ENCODE assay signal across 1 cellular context in the genomic region with DNA sequence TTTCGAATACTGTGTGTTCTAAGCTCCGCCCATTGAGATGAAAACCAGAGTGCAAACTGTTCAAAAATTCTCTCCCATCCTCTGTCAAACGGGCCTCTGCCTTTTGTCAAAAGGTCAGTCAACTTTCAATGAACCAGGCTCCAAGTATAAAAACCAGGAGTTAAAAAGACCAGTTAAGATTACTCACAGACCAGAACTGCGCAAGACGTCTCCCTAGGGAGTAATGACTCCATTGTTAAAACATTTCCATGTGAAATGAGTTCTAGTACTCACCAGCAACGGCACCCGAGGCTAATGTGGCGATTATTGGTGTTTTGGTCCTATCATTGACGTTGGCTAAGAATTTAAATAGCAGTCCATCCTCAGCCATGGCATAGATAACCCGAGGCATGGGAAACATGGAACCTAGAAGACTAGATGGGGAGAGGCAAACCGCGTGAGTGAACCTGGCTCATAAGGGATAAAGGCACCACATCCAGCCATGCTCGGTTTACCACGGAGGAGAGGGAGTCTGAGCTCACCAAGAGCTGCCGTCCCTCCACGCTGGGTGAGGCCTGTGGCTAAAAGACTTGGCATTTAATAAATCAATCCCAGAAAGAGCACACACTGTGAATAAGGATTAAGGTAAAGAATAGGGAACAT.
TF ChIP-seq lines count a peak whose summit lies in the region.

No MANE protein-coding gene starts in this region.

TF ChIP-seq in SK-N-SH, 30 proteins besides CTCF, POLR2A, EP300 and RAD21 (continued from another document):
- TF ChIP-seq, protein P1, sequence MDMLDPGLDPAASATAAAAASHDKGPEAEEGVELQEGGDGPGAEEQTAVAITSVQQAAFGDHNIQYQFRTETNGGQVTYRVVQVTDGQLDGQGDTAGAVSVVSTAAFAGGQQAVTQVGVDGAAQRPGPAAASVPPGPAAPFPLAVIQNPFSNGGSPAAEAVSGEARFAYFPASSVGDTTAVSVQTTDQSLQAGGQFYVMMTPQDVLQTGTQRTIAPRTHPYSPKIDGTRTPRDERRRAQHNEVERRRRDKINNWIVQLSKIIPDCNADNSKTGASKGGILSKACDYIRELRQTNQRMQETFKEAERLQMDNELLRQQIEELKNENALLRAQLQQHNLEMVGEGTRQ (IDR thresholded peaks at IDR 0.05; ENCODE audit: borderline replicate concordance, low read depth, low read length), result no peak
TF ChIP-seq in SK-N-SH: peak in this region for 4.
